In genomic region chr10:101012525-101013364, GRCh38 we compare ENCODE assay signal across 8 cellular contexts. TPM values are rescaled to one million over a fixed set of nuclear protein-coding genes. Genes with fewer than 3 reads are reported as not detected.
DNase-seq lines count a peak whose midpoint lies in the region; ATAC-seq, FAIRE-seq and TF ChIP-seq lines count a peak whose summit lies in the region.

No MANE protein-coding gene starts in this region.

- peak overlapping the region; percentile 51 for H3K4me2 ChIP-seq in A549

- peak; percentile 54 to 67 for TF ChIP-seq RAD21 in A549 (conservative IDR thresholded peaks at IDR 0.05 in 1 of 2, IDR thresholded peaks at IDR 0.05 in 1 of 2)

- peak; percentile 95 for TF ChIP-seq CTCF in A549 (IDR thresholded peaks at IDR 0.05)

- CTCF ChIA-PET in A549 (lab: Yijun Ruan, JAX), result interaction anchor here (1.2 to 11.4 kb wide), 7 partner anchors 10 to 44 kb away, joined by 4 to 608 read pairs (median 24); partner anchors contain the start of genes LZTS2, MRPL43, PDZD7 and SFXN3

- WGBS in A549 (ENCODE audit: missing lambda C conversion rate), result 21% methylated on average over 13 of the region's 14 CpGs

- no peak overlapping the region for H3K4me3 ChIP-seq in A549

- peak overlapping the region; percentile 15 to 70; a peak in 5 of 6 replicates for H3K27ac ChIP-seq in A549

- ATAC-seq in A549 (peak; percentile 78 to 90), GM18499 (IDR thresholded peaks at IDR 0.05; ENCODE audit: insufficient read depth, unreplicated experiment) (peak; percentile 75), HG03064 (IDR thresholded peaks at IDR 0.05; ENCODE audit: low read depth, unreplicated experiment) (peak; percentile 85), left lobe of liver (peak; percentile 86)

- no peak for TF ChIP-seq EP300 in A549 (IDR thresholded peaks at IDR 0.05)

- no peaks in the 10 kb centered on the region for H3K9me3 ChIP-seq in A549

- TF ChIP-seq POLR2A in A549 (IDR thresholded peaks at IDR 0.05; ENCODE audit: low read length), result no peak

- peaks cover 32% of the 10 kb centered on the region for H3K4me1 ChIP-seq in A549

- POLR2A ChIA-PET in A549 (lab: Yijun Ruan, JAX), result interaction anchor here (1.0 kb wide), 1 partner anchor 46 kb away, joined by 3 read pairs; no protein-coding TSS in a partner anchor

- peak; percentile 98 for FAIRE-seq in A549 (lab: Jason Lieb, UNC)

- DNase-seq in A549 (ENCODE audit: low read depth in 1 of 2, low spot score in 1 of 2) (peak; percentile 94 to 97), NCI-H2227 treated with DMSO at 0.1 percent for 48 hours (lab: John Stamatoyannopoulos, UW) (peak; percentile 41), cerebellar cortex (ENCODE audit: low spot score) (peak; percentile 94), left lobe of liver (ENCODE audit: low spot score) (peak; percentile 81)
- DNase-seq in activated CD4-positive, CD25-positive, alpha-beta regulatory T cell (lab: John Stamatoyannopoulos, UW), result peak; percentile 51 to 59 (median 58)
- DNase-seq in stimulated activated CD4-positive, alpha-beta T cell treated with anti-CD3 and anti-CD28 coated beads, Interleukin-4, amount 100 ng/mL, for 1 hour, result peak; percentile 73

TF ChIP-seq in A549, 52 proteins besides CTCF, POLR2A, EP300 and RAD21 (continues in another document):
- TF ChIP-seq RARB (CRISPR knock-in tag; IDR thresholded peaks at IDR 0.05), result no peak
- peak; percentile 56; the same call in 1 of the 2 replicates for TF ChIP-seq HDAC2 (IDR thresholded peaks at IDR 0.05)
- TF ChIP-seq JUN (IDR thresholded peaks at IDR 0.05), result peak in 1 of 2 experiments; percentile 33; a peak in 1 of 5 replicates
- TF ChIP-seq CEBPB (IDR thresholded peaks at IDR 0.05), result no peak
- TF ChIP-seq MYC (IDR thresholded peaks at IDR 0.05; ENCODE audit: borderline replicate concordance, low read length), result peak; percentile 41; the same call in 1 of the 2 replicates
- TF ChIP-seq EHF (CRISPR knock-in tag; IDR thresholded peaks at IDR 0.05), result no peak
- TF ChIP-seq POLR2AphosphoS2 (conservative IDR thresholded peaks at IDR 0.05; ENCODE audit: low read length), result no peak
- TF ChIP-seq ZFP36 (IDR thresholded peaks at IDR 0.05; ENCODE audit: borderline replicate concordance, partially characterized antibody), result no peak
- peak; percentile 81 for TF ChIP-seq MAX (IDR thresholded peaks at IDR 0.05)
- peak; percentile 86 for TF ChIP-seq KDM1A (IDR thresholded peaks at IDR 0.05; ENCODE audit: low read depth)
- TF ChIP-seq CHD4 (IDR thresholded peaks at IDR 0.05; ENCODE audit: borderline replicate concordance), result peak; percentile 51; the same call in 1 of the 2 replicates
- TF ChIP-seq NR3C1 (IDR thresholded peaks at IDR 0.05), result no peak
- TF ChIP-seq EHMT2 (IDR thresholded peaks at IDR 0.05; ENCODE audit: low read depth), result no peak
- no peak for TF ChIP-seq ESRRA (IDR thresholded peaks at IDR 0.05; ENCODE audit: borderline replicate concordance, low read length)
- TF ChIP-seq ELK1 (IDR thresholded peaks at IDR 0.05; ENCODE audit: low read depth, low read length), result no peak
- TF ChIP-seq RFX5 (IDR thresholded peaks at IDR 0.05), result no peak
- TF ChIP-seq FOSL2 (IDR thresholded peaks at IDR 0.05), result no peak
- TF ChIP-seq FOSL2 (CRISPR knock-in tag; IDR thresholded peaks at IDR 0.05), result peak; percentile 80; the same call in 1 of the 2 replicates
- TF ChIP-seq JUNB (IDR thresholded peaks at IDR 0.05), result no peak
- TF ChIP-seq SMC3 (IDR thresholded peaks at IDR 0.05), result peak; percentile 68
- no peak for TF ChIP-seq ATOH8 (CRISPR knock-in tag; IDR thresholded peaks at IDR 0.05; ENCODE audit: low read depth)
- TF ChIP-seq HMGXB4 (CRISPR knock-in tag; IDR thresholded peaks at IDR 0.05; ENCODE audit: borderline replicate concordance), result no peak
- TF ChIP-seq NFE2L2 (conservative IDR thresholded peaks at IDR 0.05; ENCODE audit: low read length), result no peak
- TF ChIP-seq HOXB13 (CRISPR knock-in tag; IDR thresholded peaks at IDR 0.05; ENCODE audit: low read depth), result no peak
- TF ChIP-seq CHD2 (IDR thresholded peaks at IDR 0.05; ENCODE audit: low read length, partially characterized antibody), result no peak

RNA-seq across cellular contexts. Expression of gene LZTS2, which starts 13.1 kb away (rescaled TPM):
- polyA plus RNA-seq in A549 (2011; rRNA removed) (13.8 and 15.7 TPM in 2 replicates), A549 (2017; fragmentation: RNase III; extraction: RNeasy Plus Mini Kit Qiagen cat#74134 plus additional on column Dnase treatment) (23.8 to 35.5 TPM (median 34.0 TPM) in 3 replicates)
- polyA plus RNA-seq in A549 (2012; cell fraction: cytosol; rRNA removed), result 24.1 and 41.0 TPM in 2 replicates
- polyA plus RNA-seq in A549 (2012; cell fraction: nucleus; rRNA removed), result 98.0 and 113 TPM in 2 replicates
- 17.2 and 17.9 TPM in 2 replicates for polyA minus RNA-seq in A549 (2011; rRNA and poly(A)+ RNA removed)
- total RNA-seq in left lobe of liver, result 11.1 TPM

RNA-seq across cellular contexts. Expression of gene PDZD7, which starts 18.2 kb away (rescaled TPM):
- polyA plus RNA-seq in A549 (2011; rRNA removed) (0.20 and 0.21 TPM in 2 replicates), A549 (2017; fragmentation: RNase III; extraction: RNeasy Plus Mini Kit Qiagen cat#74134 plus additional on column Dnase treatment) (0.56 to 0.79 TPM (median 0.63 TPM) in 3 replicates)
- polyA plus RNA-seq in A549 (2012; cell fraction: cytosol; rRNA removed), result 0.94 and 1.1 TPM in 2 replicates
- polyA plus RNA-seq in A549 (2012; cell fraction: nucleus; rRNA removed), result 2.1 and 2.3 TPM in 2 replicates
- 0.25 and 0.44 TPM in 2 replicates for polyA minus RNA-seq in A549 (2011; rRNA and poly(A)+ RNA removed)
- total RNA-seq in left lobe of liver, result 0.13 TPM

RNA-seq across cellular contexts. Expression of gene SFXN3, which starts 18.3 kb away (rescaled TPM):
- 33.7 and 42.1 TPM in 2 replicates for polyA plus RNA-seq in A549 (2011; rRNA removed)
- polyA plus RNA-seq in A549 (2012; cell fraction: cytosol; rRNA removed), result 32.4 and 40.0 TPM in 2 replicates
- polyA plus RNA-seq in A549 (2012; cell fraction: nucleus; rRNA removed), result 97.7 and 113 TPM in 2 replicates
- polyA plus RNA-seq in A549 (2017; fragmentation: RNase III; extraction: RNeasy Plus Mini Kit Qiagen cat#74134 plus additional on column Dnase treatment), result 26.3 to 27.6 TPM (median 26.4 TPM) in 3 replicates
- polyA minus RNA-seq in A549 (2011; rRNA and poly(A)+ RNA removed), result 57.2 and 59.7 TPM in 2 replicates
- 5.2 TPM for total RNA-seq in left lobe of liver

RNA-seq across cellular contexts. Expression of gene TWNK, which starts 25.4 kb away (rescaled TPM):
- 21.1 and 26.7 TPM in 2 replicates for polyA plus RNA-seq in A549 (2011; rRNA removed)
- polyA plus RNA-seq in A549 (2012; cell fraction: cytosol; rRNA removed), result 19.5 and 21.8 TPM in 2 replicates
- polyA plus RNA-seq in A549 (2012; cell fraction: nucleus; rRNA removed), result 16.0 and 20.8 TPM in 2 replicates
- polyA plus RNA-seq in A549 (2017; fragmentation: RNase III; extraction: RNeasy Plus Mini Kit Qiagen cat#74134 plus additional on column Dnase treatment), result 34.7 to 36.0 TPM (median 35.9 TPM) in 3 replicates
- 21.0 and 21.4 TPM in 2 replicates for polyA minus RNA-seq in A549 (2011; rRNA and poly(A)+ RNA removed)
- total RNA-seq in left lobe of liver, result 3.2 TPM

RNA-seq across cellular contexts. Expression of gene MRPL43, which starts 25.4 kb away (rescaled TPM):
- 76.3 and 77.4 TPM in 2 replicates for polyA plus RNA-seq in A549 (2011; rRNA removed)
- 193 and 212 TPM in 2 replicates for polyA plus RNA-seq in A549 (2012; cell fraction: cytosol; rRNA removed)
- 145 and 218 TPM in 2 replicates for polyA plus RNA-seq in A549 (2012; cell fraction: nucleus; rRNA removed)
- 82.2 to 86.7 TPM (median 83.4 TPM) in 3 replicates for polyA plus RNA-seq in A549 (2017; fragmentation: RNase III; extraction: RNeasy Plus Mini Kit Qiagen cat#74134 plus additional on column Dnase treatment)
- 17.5 and 27.5 TPM in 2 replicates for polyA minus RNA-seq in A549 (2011; rRNA and poly(A)+ RNA removed)
- 43.6 TPM for total RNA-seq in left lobe of liver

Comparison
In these comparisons a context has a peak if more than half of its experiments do, and no peak if none do; other contexts are left out.
1. DNase-seq: peak in every context shown above with its lines; median percentile 96 in A549; 94 in cerebellar cortex; 81 in left lobe of liver; 73 in stimulated activated CD4-positive, alpha-beta T cell treated with anti-CD3 and anti-CD28 coated beads, Interleukin-4, amount 100 ng/mL, for 1 hour; 58 in activated CD4-positive, CD25-positive, alpha-beta regulatory T cell; 41 in NCI-H2227 treated with DMSO at 0.1 percent for 48 hours.